In genomic region chr7:76051840-76052239, GRCh38 we compare ENCODE assay signal across 18 cellular contexts. TPM values are rescaled to one million over a fixed set of nuclear protein-coding genes. Genes with fewer than 3 reads are reported as not detected.
A peak's percentile ranks its signal among the peaks of the same experiment; 100 is the strongest.
DNase-seq lines count a peak whose midpoint lies in the region; ATAC-seq and TF ChIP-seq lines count a peak whose summit lies in the region.
"Had no signal": no experiment of that assay in that cellular context is flagged by ENCODE, and none has a peak within 500 bp of the region (broad histone marks: within the 10 kb centered on the region; RNA-seq: fewer than 3 reads in every experiment).

No MANE protein-coding gene starts in this region.

- peak in 2 of 3 donors; percentile 61 to 82 for DNase-seq in CD4-positive, CD25-positive, alpha-beta regulatory T cell
- DNase-seq in HFFc6 (no peak), mesenchymal stem cell (peak; percentile 58), NCI-H526 (lab: John Stamatoyannopoulos, UW) (no peak), AG08396 (ENCODE audit: low spot score) (no peak), Karpas-422 (no peak)
- peak; percentile 48 for DNase-seq in activated CD8-positive, alpha-beta T cell treated with anti-CD3 and anti-CD28 coated beads, Interleukin-2, amount 10 ng/mL, durations not matched to agents 7 days and 5 days
- DNase-seq: activated CD4-positive, alpha-beta T cell treated with anti-CD3 and anti-CD28 coated beads for 4 hours; foreskin keratinocyte; GF-D8; NCI-H2029; NCI-H524; stimulated activated CD4-positive, alpha-beta T cell treated with anti-CD3 and anti-CD28 coated beads, Interleukin-4, amount 100 ng/mL, for 4 hours; stimulated activated CD8-positive, alpha-beta memory T cell treated with anti-CD3 and anti-CD28 coated beads, Interleukin-4, amount 100 ng/mL, for 48 hours; T-helper 9 cell had no signal

- no peak for TF ChIP-seq CTCF in HFFc6 (IDR thresholded peaks at IDR 0.05)

- no peak overlapping the region for H3K14ac ChIP-seq in mesenchymal stem cell (ENCODE audit: low read length in 2 of 2)

- no peak overlapping the region for H2BK12ac ChIP-seq in mesenchymal stem cell (ENCODE audit: low read length in 2 of 2)

- peaks cover 33% of the 10 kb centered on the region for H3K36me3 ChIP-seq in CD4-positive, CD25-positive, alpha-beta regulatory T cell (ENCODE audit: control insufficient read depth, insufficient read depth, low read length)
- H3K36me3 ChIP-seq in mesenchymal stem cell (ENCODE audit: control insufficient read depth in 1 of 2, insufficient read depth in 2 of 2, low read depth in 1 of 2, low read length in 2 of 2) (peaks cover 22 to 48% of the 10 kb centered on the region in 2 experiments), Karpas-422 (ENCODE audit: insufficient read depth, low read length) (peaks cover 10% of the 10 kb centered on the region; the same call in 1 of the 2 replicates)
- H3K36me3 ChIP-seq: thoracic aorta had no signal

- no peak overlapping the region for H2BK120ac ChIP-seq in mesenchymal stem cell (ENCODE audit: low read depth, low read length)

- H3K27me3 ChIP-seq in CD4-positive, CD25-positive, alpha-beta regulatory T cell (ENCODE audit: control insufficient read depth, insufficient read depth, low read length): no peaks in the 10 kb centered on the region
- no peaks in the 10 kb centered on the region for H3K27me3 ChIP-seq in mesenchymal stem cell (ENCODE audit: control insufficient read depth in 1 of 2, insufficient read depth in 1 of 2, low read length in 2 of 2)
- H3K27me3 ChIP-seq in Karpas-422 (ENCODE audit: low read length): no peaks in the 10 kb centered on the region
- H3K27me3 ChIP-seq: foreskin keratinocyte, SJSA1 had no signal

- H3K4me1 ChIP-seq in CD4-positive, CD25-positive, alpha-beta regulatory T cell (ENCODE audit: control insufficient read depth, insufficient read depth, low read length, poor library complexity, severe bottlenecking): peaks cover 39% of the 10 kb centered on the region
- H3K4me1 ChIP-seq in mesenchymal stem cell (ENCODE audit: control insufficient read depth, insufficient read depth, low read depth, low read length): peaks cover 16% of the 10 kb centered on the region
- H3K4me1 ChIP-seq in Karpas-422 (ENCODE audit: low read length): peaks cover 17% of the 10 kb centered on the region

- no peak overlapping the region for H4K91ac ChIP-seq in mesenchymal stem cell (ENCODE audit: low read length)

- H3K27ac Mint-ChIP-seq in CD4-positive, CD25-positive, alpha-beta regulatory T cell: peak overlapping the region; percentile 71 to 91 (median 84)
- peak overlapping the region; percentile 67 for H3K27ac Mint-ChIP-seq in HFFc6
- peak overlapping the region; percentile 75 for H3K27ac Mint-ChIP-seq in activated CD8-positive, alpha-beta T cell treated with anti-CD3 and anti-CD28 coated beads, Interleukin-2, amount 10 ng/mL, durations not matched to agents 7 days and 5 days

- H3K4me2 ChIP-seq in mesenchymal stem cell (ENCODE audit: low read length, poor library complexity, severe bottlenecking): no peak overlapping the region
- no peak overlapping the region for H3K4me2 ChIP-seq in Karpas-422 (ENCODE audit: low read depth, low read length, poor library complexity, severe bottlenecking)

- H2AK5ac ChIP-seq in mesenchymal stem cell (ENCODE audit: low read length, severe bottlenecking): no peak overlapping the region

- peak overlapping the region in 3 of 4 donors; percentile 48 to 55 (median 49) for H3K4me3 Mint-ChIP-seq in CD4-positive, CD25-positive, alpha-beta regulatory T cell
- no peak overlapping the region for H3K4me3 Mint-ChIP-seq in HFFc6
- no peak overlapping the region for H3K4me3 Mint-ChIP-seq in activated CD8-positive, alpha-beta T cell treated with anti-CD3 and anti-CD28 coated beads, Interleukin-2, amount 10 ng/mL, durations not matched to agents 7 days and 5 days

- POLR2A ChIA-PET in activated CD8-positive, alpha-beta T cell treated with anti-CD3 and anti-CD28 coated beads, Interleukin-2, amount 10 ng/mL, durations not matched to agents 7 days and 5 days (lab: Charles Lee): interaction anchor here (0.6 kb wide), 1 partner anchor 103 kb away, joined by 3 read pairs; no protein-coding TSS in a partner anchor

- H3K4me3 ChIP-seq in CD4-positive, CD25-positive, alpha-beta regulatory T cell (ENCODE audit: low read depth, low read length): peak overlapping the region; percentile 61
- no peak overlapping the region for H3K4me3 ChIP-seq in mesenchymal stem cell (ENCODE audit: insufficient read depth in 1 of 2, low read depth in 1 of 2, low read length in 2 of 2)
- no peak overlapping the region for H3K4me3 ChIP-seq in Karpas-422 (ENCODE audit: low read length)
- H3K4me3 ChIP-seq: SJSA1, skin epidermis, thoracic aorta had no signal

- 100% methylated on average over 1 of the region's 4 CpGs for WGBS in mesenchymal stem cell

- H3K9me2 ChIP-seq in Karpas-422 (replicated peaks; ENCODE audit: insufficient read depth, low read length): no peaks in the 10 kb centered on the region

- H3K4me1 Mint-ChIP-seq in CD4-positive, CD25-positive, alpha-beta regulatory T cell: peaks cover 13 to 62% (median 32%) of the 10 kb centered on the region in 4 donors
- peaks cover 48% of the 10 kb centered on the region for H3K4me1 Mint-ChIP-seq in HFFc6 (ENCODE audit: low read depth)
- peaks cover 34% of the 10 kb centered on the region for H3K4me1 Mint-ChIP-seq in activated CD8-positive, alpha-beta T cell treated with anti-CD3 and anti-CD28 coated beads, Interleukin-2, amount 10 ng/mL, durations not matched to agents 7 days and 5 days (ENCODE audit: low read depth)

- H3K9ac ChIP-seq in mesenchymal stem cell (ENCODE audit: low read length): no peak overlapping the region
- no peak overlapping the region for H3K9ac ChIP-seq in Karpas-422 (ENCODE audit: low read length)

- H3K23ac ChIP-seq in mesenchymal stem cell (ENCODE audit: low read length in 2 of 2): no peak overlapping the region

- H3K36me3 Mint-ChIP-seq in CD4-positive, CD25-positive, alpha-beta regulatory T cell: peaks cover 28% of the 10 kb centered on the region
- peaks cover 30% of the 10 kb centered on the region for H3K36me3 Mint-ChIP-seq in HFFc6 (ENCODE audit: low read depth)
- peaks cover 36% of the 10 kb centered on the region for H3K36me3 Mint-ChIP-seq in activated CD8-positive, alpha-beta T cell treated with anti-CD3 and anti-CD28 coated beads, Interleukin-2, amount 10 ng/mL, durations not matched to agents 7 days and 5 days (ENCODE audit: low read depth)

- H3K4ac ChIP-seq in mesenchymal stem cell (ENCODE audit: low read depth in 1 of 2, low read length in 2 of 2): no peak overlapping the region

- H2AFZ ChIP-seq in mesenchymal stem cell (ENCODE audit: low read depth, low read length) (no peak overlapping the region), Karpas-422 (ENCODE audit: low read length) (no peak overlapping the region)

- H3K79me2 ChIP-seq in Karpas-422 (ENCODE audit: low read length): peaks cover 88% of the 10 kb centered on the region

- peak; percentile 47 to 51 for ATAC-seq in CD4-positive, CD25-positive, alpha-beta regulatory T cell (ENCODE audit: low read depth in 2 of 2)
- ATAC-seq in activated CD8-positive, alpha-beta T cell treated with anti-CD3 and anti-CD28 coated beads, Interleukin-2, amount 10 ng/mL, durations not matched to agents 7 days and 5 days: peak; percentile 11
- ATAC-seq: foreskin keratinocyte had no signal

- no peak overlapping the region for H4K8ac ChIP-seq in mesenchymal stem cell (ENCODE audit: low read length)

- peaks cover 6% of the 10 kb centered on the region for H3K79me1 ChIP-seq in mesenchymal stem cell (replicated peaks; ENCODE audit: low read length, poor library complexity, severe bottlenecking)

- no peak overlapping the region for H2BK5ac ChIP-seq in mesenchymal stem cell (ENCODE audit: low read depth, low read length, poor library complexity, severe bottlenecking)

- CTCF ChIA-PET in activated CD8-positive, alpha-beta T cell treated with anti-CD3 and anti-CD28 coated beads, Interleukin-2, amount 10 ng/mL, durations not matched to agents 7 days and 5 days (lab: Charles Lee): no interaction called here

- H3K27me3 Mint-ChIP-seq in CD4-positive, CD25-positive, alpha-beta regulatory T cell: no peaks in the 10 kb centered on the region
- peaks cover 2% of the 10 kb centered on the region for H3K27me3 Mint-ChIP-seq in HFFc6 (ENCODE audit: insufficient read depth)
- H3K27me3 Mint-ChIP-seq in activated CD8-positive, alpha-beta T cell treated with anti-CD3 and anti-CD28 coated beads, Interleukin-2, amount 10 ng/mL, durations not matched to agents 7 days and 5 days (ENCODE audit: low read depth): no peaks in the 10 kb centered on the region

- H3K18ac ChIP-seq in mesenchymal stem cell (ENCODE audit: low read depth in 1 of 2, low read length in 2 of 2): no peak overlapping the region

- H3K9me3 ChIP-seq in CD4-positive, CD25-positive, alpha-beta regulatory T cell (ENCODE audit: control insufficient read depth in 2 of 2, low read length in 2 of 2): no peaks in the 10 kb centered on the region
- H3K9me3 ChIP-seq in mesenchymal stem cell (ENCODE audit: control insufficient read depth, low read length) (no peaks in the 10 kb centered on the region), Karpas-422 (ENCODE audit: low read length) (no peaks in the 10 kb centered on the region)
- H3K9me3 ChIP-seq: SJSA1, thoracic aorta had no signal

- no peak overlapping the region for H2BK15ac ChIP-seq in mesenchymal stem cell (ENCODE audit: low read depth, poor library complexity, severe bottlenecking)

- peaks cover 38% of the 10 kb centered on the region for H4K20me1 ChIP-seq in Karpas-422 (ENCODE audit: insufficient read depth, low read depth, low read length)

- H3K27ac ChIP-seq in CD4-positive, CD25-positive, alpha-beta regulatory T cell (ENCODE audit: insufficient read depth, low read length, poor library complexity, severe bottlenecking): peak overlapping the region; percentile 73
- H3K27ac ChIP-seq in mesenchymal stem cell (ENCODE audit: low read length, poor library complexity, severe bottlenecking): no peak overlapping the region
- H3K27ac ChIP-seq in Karpas-422 (ENCODE audit: low read length): no peak overlapping the region
- H3K27ac ChIP-seq: foreskin keratinocyte, SJSA1, thoracic aorta had no signal

- H3K9me3 Mint-ChIP-seq in CD4-positive, CD25-positive, alpha-beta regulatory T cell: peaks cover 0 to 1% (median 0%) of the 10 kb centered on the region in 7 donors
- no peaks in the 10 kb centered on the region for H3K9me3 Mint-ChIP-seq in HFFc6
- H3K9me3 Mint-ChIP-seq in activated CD8-positive, alpha-beta T cell treated with anti-CD3 and anti-CD28 coated beads, Interleukin-2, amount 10 ng/mL, durations not matched to agents 7 days and 5 days (ENCODE audit: insufficient read depth): no peaks in the 10 kb centered on the region

RNA-seq across cellular contexts. Expression of gene MDH2, which starts 3.9 kb away (rescaled TPM):
- 70.6 TPM for total RNA-seq in CD4-positive, CD25-positive, alpha-beta regulatory T cell
- 100 to 1,000 TPM; 151 to 237 (median 178) TPM for polyA plus RNA-seq in CD4-positive, CD25-positive, alpha-beta regulatory T cell
- 100 to 1,000 TPM; 208 to 255 (median 243) TPM for total RNA-seq in HFFc6 (2021; fragmentation: NEBNext Ultra II Directional; extraction: Animal tissue kit (Norgen Biotek cat#: 25700))
- total RNA-seq in activated CD8-positive, alpha-beta T cell treated with anti-CD3 and anti-CD28 coated beads, Interleukin-2, amount 10 ng/mL, durations not matched to agents 7 days and 5 days: 100 to 1,000 TPM; 148 to 166 TPM
- polyA plus RNA-seq in mesenchymal stem cell (2013, experiment 1 of 2): 286 TPM
- polyA plus RNA-seq in mesenchymal stem cell (2013, experiment 2 of 2): 277 TPM
- 142 TPM in 2 replicates for total RNA-seq in Karpas-422 (2014; rRNA removed; shearing (Covaris generic); ENCODE audit: low replicate concordance)

RNA-seq across cellular contexts. Expression of gene STYXL1, which starts 4.0 kb away (rescaled TPM):
- total RNA-seq in CD4-positive, CD25-positive, alpha-beta regulatory T cell: 16.8 TPM
- 10 to 100 TPM; 61.9 to 80.8 (median 64.6) TPM for polyA plus RNA-seq in CD4-positive, CD25-positive, alpha-beta regulatory T cell
- 10 to 100 TPM; 29.6 to 38.3 (median 32.0) TPM for total RNA-seq in HFFc6 (2021; fragmentation: NEBNext Ultra II Directional; extraction: Animal tissue kit (Norgen Biotek cat#: 25700))
- total RNA-seq in activated CD8-positive, alpha-beta T cell treated with anti-CD3 and anti-CD28 coated beads, Interleukin-2, amount 10 ng/mL, durations not matched to agents 7 days and 5 days: 10 to 100 TPM; 27.2 to 28.2 TPM
- polyA plus RNA-seq in mesenchymal stem cell (2013, experiment 1 of 2): 32.4 TPM
- polyA plus RNA-seq in mesenchymal stem cell (2013, experiment 2 of 2): 29.5 TPM
- 22.2 and 30.5 TPM in 2 replicates for total RNA-seq in Karpas-422 (2014; rRNA removed; shearing (Covaris generic); ENCODE audit: low replicate concordance)

RNA-seq across cellular contexts. Expression of gene TMEM120A, which starts 57.4 kb away (rescaled TPM):
- 51.5 TPM for total RNA-seq in CD4-positive, CD25-positive, alpha-beta regulatory T cell
- 10 to 100 TPM; 41.9 to 66.5 (median 62.1) TPM for polyA plus RNA-seq in CD4-positive, CD25-positive, alpha-beta regulatory T cell
- 10 to 100 TPM; 35.5 to 47.3 (median 37.2) TPM for total RNA-seq in HFFc6 (2021; fragmentation: NEBNext Ultra II Directional; extraction: Animal tissue kit (Norgen Biotek cat#: 25700))
- 10 to 100 TPM; 15.9 to 17.6 TPM for total RNA-seq in activated CD8-positive, alpha-beta T cell treated with anti-CD3 and anti-CD28 coated beads, Interleukin-2, amount 10 ng/mL, durations not matched to agents 7 days and 5 days
- polyA plus RNA-seq in mesenchymal stem cell (2013, experiment 1 of 2): 54.5 TPM
- polyA plus RNA-seq in mesenchymal stem cell (2013, experiment 2 of 2): 54.2 TPM
- total RNA-seq in Karpas-422 (2014; rRNA removed; shearing (Covaris generic); ENCODE audit: low replicate concordance): 32.8 and 35.6 TPM in 2 replicates

Comparison
In these comparisons a context has a peak if more than half of its experiments do, and no peak if none do; other contexts are left out.
1. DNase-seq: peak in CD4-positive, CD25-positive, alpha-beta regulatory T cell (2 of 3), activated CD8-positive, alpha-beta T cell treated with anti-CD3 and anti-CD28 coated beads, Interleukin-2, amount 10 ng/mL, durations not matched to agents 7 days and 5 days (single experiment) and mesenchymal stem cell (single experiment); none in HFFc6 (single experiment), NCI-H526 (0 of 2), AG08396 (single experiment) and Karpas-422 (single experiment).
2. H3K4me3 Mint-ChIP-seq: peak in CD4-positive, CD25-positive, alpha-beta regulatory T cell (3 of 4); none in HFFc6 (single experiment) and activated CD8-positive, alpha-beta T cell treated with anti-CD3 and anti-CD28 coated beads, Interleukin-2, amount 10 ng/mL, durations not matched to agents 7 days and 5 days (single experiment).
3. Peak in every context shown above with its lines, with median percentiles within 50 percentile points of each other: H3K27ac Mint-ChIP-seq.